In genomic region chr10:110337906-110338305, GRCh38 we compare ENCODE assay signal across 24 cellular contexts. TPM values are rescaled to one million over a fixed set of nuclear protein-coding genes. Genes with fewer than 3 reads are reported as not detected.
DNase-seq lines count a peak whose midpoint lies in the region; ATAC-seq, FAIRE-seq and TF ChIP-seq lines count a peak whose summit lies in the region.
"Had no signal": no experiment of that assay in that cellular context is flagged by ENCODE, and none has a peak within 500 bp of the region (broad histone marks: within the 10 kb centered on the region; RNA-seq: fewer than 3 reads in every experiment).

No MANE protein-coding gene starts in this region.

- ATAC-seq in GM21529 (IDR thresholded peaks at IDR 0.05; ENCODE audit: unreplicated experiment), result no peak
- ATAC-seq: gastrocnemius medialis, lower lobe of right lung had no signal

- DNase-seq in NCI-H1105 treated with DMSO at 0.1 percent for 48 hours (lab: John Stamatoyannopoulos, UW) (peak; percentile 13), NCI-H1105 (lab: John Stamatoyannopoulos, UW) (no peak), LHCN-M2 (ENCODE audit: low read depth) (peak; percentile 78), cardiac fibroblast (ENCODE audit: low read depth in 2 of 2) (peak; percentile 53 to 55), lung microvascular endothelial cell (ENCODE audit: low read depth in 2 of 2) (peak; percentile 41 to 79), urothelium cell line (ENCODE audit: low spot score) (no peak), amniotic stem cell (lab: John Stamatoyannopoulos, UW) (no peak)
- DNase-seq: 8988T; activated B cell treated with CpG ODN at 0.5 μM for 24 hours; activated CD4-positive, alpha-beta T cell treated with anti-CD3 and anti-CD28 coated beads, Interleukin-2, amount 50 U/mL, for 48 hours; activated effector memory CD4-positive, alpha-beta T cell treated with anti-CD3 and anti-CD28 coated beads, Interleukin-2, amount 50 U/mL, for 16 hours; Caco-2; gastrocnemius medialis; islet precursor cell; Kasumi-1; lower lobe of right lung; NCI-H1092 treated with DMSO at 0.1 percent for 48 hours; NCI-H524 treated with DMSO at 0.1 percent for 48 hours; T1000; upper lobe of left lung had no signal

- no peak for TF ChIP-seq CTCF in cardiac fibroblast (IDR thresholded peaks at IDR 0.05; ENCODE audit: low read depth, low read length)

- no peak overlapping the region for H3K4me3 ChIP-seq in cardiac fibroblast (replicated peaks in 1 of 2; ENCODE audit: low read depth in 2 of 2, low read length in 2 of 2)
- H3K4me3 ChIP-seq: gastrocnemius medialis, lower lobe of right lung, upper lobe of left lung had no signal

- no peak for FAIRE-seq in urothelium cell line (lab: Jason Lieb, UNC)
- FAIRE-seq: bronchial epithelial cell, endothelial cell of umbilical vein, HTR-8/SVneo had no signal

RNA-seq across cellular contexts. Expression of gene SMNDC1, which starts 33.2 kb away (rescaled TPM):
- total RNA-seq in LHCN-M2 (2014; rRNA removed), result 5.7 and 8.0 TPM in 2 replicates
- 17.9 TPM for polyA plus RNA-seq in LHCN-M2 (2012)
- 4.4 and 6.3 TPM in 2 replicates for total RNA-seq in lung microvascular endothelial cell

Comparison
In these comparisons a context has a peak if more than half of its experiments do, and no peak if none do; other contexts are left out.
1. DNase-seq: peak in NCI-H1105 treated with DMSO at 0.1 percent for 48 hours (single experiment), LHCN-M2 (single experiment), cardiac fibroblast (2 of 2) and lung microvascular endothelial cell (2 of 2); none in NCI-H1105 (single experiment), urothelium cell line (single experiment) and amniotic stem cell (single experiment).